1 cellular context compared by ENCODE assay signal in genomic region chr10:32348297-32349198, GRCh38.
TF ChIP-seq lines count a peak whose summit lies in the region.

No MANE protein-coding gene starts in this region.

TF ChIP-seq in SK-N-SH, 30 proteins besides CTCF, POLR2A, EP300 and RAD21 (continued from another document):
- TF ChIP-seq PBX3 (IDR thresholded peaks at IDR 0.05) (no peak), TAF1 (IDR thresholded peaks at IDR 0.05; ENCODE audit: borderline replicate concordance, low read depth, low read length) (no peak), TCF12 (IDR thresholded peaks at IDR 0.05) (no peak), USF1 (IDR thresholded peaks at IDR 0.05; ENCODE audit: borderline replicate concordance, low read depth) (no peak), ZBTB33 (IDR thresholded peaks at IDR 0.05; ENCODE audit: borderline replicate concordance, low read depth) (no peak)
